ENCODE assay signal across 11 cellular contexts in genomic region chr4:68668537-68669163, GRCh38. TPM values are rescaled to one million over a fixed set of nuclear protein-coding genes. Genes with fewer than 3 reads are reported as not detected.
DNase-seq lines count a peak whose midpoint lies in the region; ATAC-seq and TF ChIP-seq lines count a peak whose summit lies in the region.
"Not testable (repeated sequence)": the region's sequence is repeated elsewhere in the genome, so short reads cannot be mapped to it uniquely, and the experiment has no call there.
"Had no signal": no experiment of that assay in that cellular context is flagged by ENCODE, and none has a peak within 500 bp of the region (broad histone marks: within the 10 kb centered on the region; RNA-seq: fewer than 3 reads in every experiment).

No MANE protein-coding gene starts in this region.

- not testable (repeated sequence) for H3K9me3 ChIP-seq in endodermal cell (ENCODE audit: control insufficient read depth, low read length)

- H3K27me3 ChIP-seq in endodermal cell (ENCODE audit: control insufficient read depth, insufficient read depth, low read length, poor library complexity, severe bottlenecking) = not testable (repeated sequence)

- H3K9me3 Mint-ChIP-seq in endodermal cell; stimulated activated naive B cell treated with anti-CD40 and anti-IgM and Interleukin-4, amounts not matched to agents 10 μg/mL and 1 μg/mL and 100 μg/mL, for 72 hours: not testable (repeated sequence)

- peak overlapping the region; percentile 89 for H3K27ac ChIP-seq in 22Rv1
- not testable (repeated sequence) for H3K27ac ChIP-seq in endodermal cell (ENCODE audit: low read depth, low read length)

- not testable (repeated sequence) for H3K27ac Mint-ChIP-seq in endodermal cell; stimulated activated naive B cell treated with anti-CD40 and anti-IgM and Interleukin-4, amounts not matched to agents 10 μg/mL and 1 μg/mL and 100 μg/mL, for 72 hours

- not testable (repeated sequence) for H3K4me1 Mint-ChIP-seq in endodermal cell; stimulated activated naive B cell treated with anti-CD40 and anti-IgM and Interleukin-4, amounts not matched to agents 10 μg/mL and 1 μg/mL and 100 μg/mL, for 72 hours

- TF ChIP-seq CTCF in 22Rv1 (IDR thresholded peaks at IDR 0.05) = not testable (repeated sequence)
- TF ChIP-seq CTCF in endodermal cell (conservative IDR thresholded peaks at IDR 0.05) = peak; percentile 29

- H3K4me1 ChIP-seq in endodermal cell (ENCODE audit: control insufficient read depth, insufficient read depth, low read length) = not testable (repeated sequence)

- ATAC-seq in GM18502 (IDR thresholded peaks at IDR 0.05; ENCODE audit: poor library complexity, unreplicated experiment) (peak; percentile 54), GM18867 (IDR thresholded peaks at IDR 0.05; ENCODE audit: unreplicated experiment) (peak; percentile 42), HG02870 (IDR thresholded peaks at IDR 0.05; ENCODE audit: unreplicated experiment) (peak; percentile 45), HG03520 (IDR thresholded peaks at IDR 0.05; ENCODE audit: unreplicated experiment) (peak; percentile 44), left colon (peak; percentile 36)
- ATAC-seq in stimulated activated naive B cell treated with anti-CD40 and anti-IgM and Interleukin-4, amounts not matched to agents 10 μg/mL and 1 μg/mL and 100 μg/mL, for 72 hours (replicated peaks) = peak; percentile 48 to 76

- not testable (repeated sequence) for H3K36me3 ChIP-seq in endodermal cell (ENCODE audit: control insufficient read depth, insufficient read depth, low read length)

- intact Hi-C loops in left colon (cut with DNase I, micrococcal nuclease) = not testable (repeated sequence)

- H3K36me3 Mint-ChIP-seq in endodermal cell (ENCODE audit: low read depth); stimulated activated naive B cell treated with anti-CD40 and anti-IgM and Interleukin-4, amounts not matched to agents 10 μg/mL and 1 μg/mL and 100 μg/mL, for 72 hours: not testable (repeated sequence)

- H3K4me3 Mint-ChIP-seq in endodermal cell; stimulated activated naive B cell treated with anti-CD40 and anti-IgM and Interleukin-4, amounts not matched to agents 10 μg/mL and 1 μg/mL and 100 μg/mL, for 72 hours: not testable (repeated sequence)

- not testable (repeated sequence) for DNase-seq in endodermal cell; left colon; stimulated activated naive B cell treated with anti-CD40 and anti-IgM and Interleukin-4, amounts not matched to agents 10 μg/mL and 1 μg/mL and 100 μg/mL, for 72 hours

- not testable (repeated sequence) for H3K27me3 Mint-ChIP-seq in endodermal cell (ENCODE audit: insufficient read depth); stimulated activated naive B cell treated with anti-CD40 and anti-IgM and Interleukin-4, amounts not matched to agents 10 μg/mL and 1 μg/mL and 100 μg/mL, for 72 hours

- not testable (repeated sequence) for H3K9ac ChIP-seq in endodermal cell (ENCODE audit: extremely low read depth, low read length, poor library complexity, severe bottlenecking)

- H3K4me3 ChIP-seq in endodermal cell (ENCODE audit: low read length) = not testable (repeated sequence)

RNA-seq across cellular contexts. Expression of gene UGT2B15, which starts 1.8 kb away (rescaled TPM):
- total RNA-seq in endodermal cell = not detected
- polyA plus RNA-seq in endodermal cell (2013, experiment 1 of 2) = not detected
- polyA plus RNA-seq in endodermal cell (2013, experiment 2 of 2) = not detected
- total RNA-seq in left colon = 10 to 100 TPM; 42.9 to 85.7 TPM
- total RNA-seq: CD4-positive, CD25-positive, alpha-beta regulatory T cell; Daoy; GM23248 had no signal
- polyA plus RNA-seq: CD4-positive, CD25-positive, alpha-beta regulatory T cell; GM23248 had no signal

Comparison
In these comparisons a context has a peak if more than half of its experiments do, and no peak if none do; other contexts are left out.
1. RNA of gene UGT2B15, which starts 1.8 kb away (total RNA-seq): 42.9 to 85.7 TPM in left colon; not detected in endodermal cell; every median in the first group is over 10 times any median in the second.
2. Peak in every context shown above with its lines, with median percentiles within 50 percentile points of each other: ATAC-seq.